ENCODE assay signal across 8 cellular contexts in the genomic region with DNA sequence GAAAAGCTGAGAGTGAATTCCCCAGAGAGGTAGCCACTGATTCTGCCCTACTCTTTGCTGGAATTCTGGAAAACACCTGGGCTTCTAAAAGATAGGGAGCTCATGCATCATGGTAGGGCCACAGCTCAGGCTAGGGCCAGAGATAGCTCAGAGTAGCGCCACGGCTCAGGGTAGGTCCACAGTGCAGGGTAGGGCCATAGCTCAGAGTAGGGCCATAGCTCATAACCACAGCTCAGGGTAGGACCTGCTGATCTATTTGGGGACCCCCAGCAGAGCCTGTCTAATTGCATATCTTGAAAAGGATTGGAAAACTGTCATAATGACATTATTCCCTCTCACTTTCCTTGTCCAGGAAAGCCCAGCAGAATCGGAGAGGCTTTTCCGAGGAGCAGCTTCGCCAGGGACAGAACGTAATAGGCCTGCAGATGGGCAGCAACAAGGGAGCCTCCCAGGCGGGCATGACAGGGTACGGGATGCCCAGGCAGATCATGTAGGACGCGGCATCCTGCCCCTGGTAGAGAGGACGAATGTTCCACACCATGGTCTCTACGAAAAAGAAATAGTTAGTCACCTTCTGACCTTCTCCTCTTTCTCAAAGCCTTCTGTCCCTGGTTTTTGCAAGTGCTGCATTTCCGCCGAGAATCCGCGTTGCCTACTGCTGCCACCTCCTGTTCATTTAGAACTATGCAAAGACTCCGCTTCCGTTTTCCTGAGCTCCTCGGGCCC. TPM values are rescaled to one million over a fixed set of nuclear protein-coding genes. Genes with fewer than 3 reads are reported as not detected.
DNase-seq lines count a peak whose midpoint lies in the region; ATAC-seq, FAIRE-seq and TF ChIP-seq lines count a peak whose summit lies in the region.

No MANE protein-coding gene starts in this region.

- peak overlapping the region in 1 of 2 donors; percentile 10 for H3K4me3 ChIP-seq in kidney (ENCODE audit: low read length in 2 of 2)

- no peak overlapping the region for H3K27ac Mint-ChIP-seq in activated B cell treated with CpG ODN at 0.5 μM for 24 hours

- POLR2A ChIA-PET in activated B cell treated with CpG ODN at 0.5 μM for 24 hours (lab: Charles Lee), result interaction anchor here (1.2 kb wide), 1 partner anchor 34 kb away, joined by 4 read pairs; the partner anchor contains the start of gene ABHD10

- H3K9me3 Mint-ChIP-seq in activated B cell treated with CpG ODN at 0.5 μM for 24 hours, result no peaks in the 10 kb centered on the region

- H3K9me3 ChIP-seq in kidney (ENCODE audit: control insufficient read depth in 1 of 2, low read length in 2 of 2), result no peaks in the 10 kb centered on the region

- ATAC-seq in GM21360 (IDR thresholded peaks at IDR 0.05; ENCODE audit: unreplicated experiment), result peak; percentile 88
- ATAC-seq in activated B cell treated with CpG ODN at 0.5 μM for 24 hours (ENCODE audit: low read depth), result peak; percentile 82

- no peaks in the 10 kb centered on the region for H3K36me3 ChIP-seq in kidney (ENCODE audit: control insufficient read depth in 1 of 2, insufficient read depth in 2 of 2, low read length in 2 of 2)

- peak overlapping the region in 1 of 2 donors; percentile 42 for H3K9ac ChIP-seq in kidney (ENCODE audit: low read length in 2 of 2)

- H3K4me3 Mint-ChIP-seq in activated B cell treated with CpG ODN at 0.5 μM for 24 hours, result peak overlapping the region; percentile 21

- TF ChIP-seq CTCF in activated B cell treated with CpG ODN at 0.5 μM for 24 hours (IDR thresholded peaks at IDR 0.05) (no peak), kidney (IDR thresholded peaks at IDR 0.05; ENCODE audit: borderline replicate concordance, extremely low read depth, insufficient read depth) (peak; percentile 78)

- in situ Hi-C loops in Caki2 (cut with HindIII; ENCODE audit: low pct_unique_long_range_greater_than_20kb, low sequenced_read_pairs), result no loop called here

- peak; percentile 62 for DNase-seq in Caki2 (ENCODE audit: low read depth)
- peak; percentile 68 for DNase-seq in HuH-7 (ENCODE audit: low spot score)
- DNase-seq in activated B cell treated with CpG ODN at 0.5 μM for 24 hours, result peak; percentile 21
- DNase-seq in caudate nucleus (lab: John Stamatoyannopoulos, UW), result peak in 46 of 61 donors; percentile 6 to 72 (median 34)
- peak; percentile 83 for DNase-seq in kidney
- peak; percentile 69 for DNase-seq in stimulated activated CD4-positive, alpha-beta T cell treated with anti-CD3 and anti-CD28 coated beads, Interleukin-1b, Interleukin-23, amount 100 ng/mL, for 48 hours
- DNase-seq in SK-N-DZ (ENCODE audit: low spot score), result no peak

- no peaks in the 10 kb centered on the region for H3K27me3 Mint-ChIP-seq in activated B cell treated with CpG ODN at 0.5 μM for 24 hours

- peaks cover 16% of the 10 kb centered on the region for H3K4me1 Mint-ChIP-seq in activated B cell treated with CpG ODN at 0.5 μM for 24 hours

- intact Hi-C loops in activated B cell treated with CpG ODN at 0.5 μM for 24 hours (cut with micrococcal nuclease), result loop anchor here (1.0 kb wide), 5 partner anchors 24 to 435 kb away; no protein-coding TSS in a partner anchor
- intact Hi-C loops in kidney (cut with DNase I), result no loop called here

- H3K27ac ChIP-seq in caudate nucleus (ENCODE audit: low read depth, low read length) (no peak overlapping the region), kidney (ENCODE audit: low read depth in 2 of 2, low read length in 2 of 2) (peak overlapping the region; percentile 5 to 39)

- CTCF ChIA-PET in activated B cell treated with CpG ODN at 0.5 μM for 24 hours (lab: Charles Lee), result interaction anchor here (0.5 to 5.1 kb wide), 28 partner anchors 9 to 435 kb away, joined by 3 to 81 read pairs (median 5); partner anchors contain the start of gene TMPRSS7

- H3K36me3 Mint-ChIP-seq in activated B cell treated with CpG ODN at 0.5 μM for 24 hours (ENCODE audit: low read depth), result no peaks in the 10 kb centered on the region

- peaks cover 17 to 39% of the 10 kb centered on the region in 2 donors for H3K4me1 ChIP-seq in kidney (ENCODE audit: control insufficient read depth in 1 of 2, insufficient read depth in 1 of 2, low read depth in 1 of 2, low read length in 2 of 2)

- FAIRE-seq in kidney (lab: Jason Lieb, UNC), result peak; percentile 91

RNA-seq across cellular contexts. Expression of gene TAGLN3, which starts 14.5 kb away (rescaled TPM):
- 1.2 and 1.9 TPM in 2 replicates for total RNA-seq in Caki2 (2014; rRNA removed; shearing (Covaris generic); ENCODE audit: low replicate concordance)
- not detected in 2 replicates for total RNA-seq in activated B cell treated with CpG ODN at 0.5 μM for 24 hours
- 0.79 TPM for total RNA-seq in kidney
- polyA plus RNA-seq in kidney (ENCODE audit: insufficient read depth, low read depth, low replicate concordance), result 5.7 TPM
- polyA plus RNA-seq in SK-N-DZ (2014; cell fraction: cytosol; rRNA removed), result 86.9 and 96.1 TPM in 2 replicates
- polyA plus RNA-seq in SK-N-DZ (2014; cell fraction: nucleus; rRNA removed), result 89.6 and 99.2 TPM in 2 replicates

RNA-seq across cellular contexts. Expression of gene TMPRSS7, which starts 21.3 kb away (rescaled TPM):
- total RNA-seq in Caki2 (2014; rRNA removed; shearing (Covaris generic); ENCODE audit: low replicate concordance), result not detected in 2 replicates
- total RNA-seq in activated B cell treated with CpG ODN at 0.5 μM for 24 hours, result not detected in 2 replicates
- not detected for total RNA-seq in kidney
- polyA plus RNA-seq in kidney (ENCODE audit: insufficient read depth, low read depth, low replicate concordance), result not detected
- not detected in 2 replicates for polyA plus RNA-seq in SK-N-DZ (2014; cell fraction: cytosol; rRNA removed)
- not detected in 2 replicates for polyA plus RNA-seq in SK-N-DZ (2014; cell fraction: nucleus; rRNA removed)

RNA-seq across cellular contexts. Expression of gene ABHD10, which starts 34.4 kb away (rescaled TPM):
- total RNA-seq in Caki2 (2014; rRNA removed; shearing (Covaris generic); ENCODE audit: low replicate concordance), result 21.3 and 59.1 TPM in 2 replicates
- total RNA-seq in activated B cell treated with CpG ODN at 0.5 μM for 24 hours (25.2 and 28.4 TPM in 2 replicates), kidney (30.9 TPM)
- polyA plus RNA-seq in kidney (ENCODE audit: insufficient read depth, low read depth, low replicate concordance), result 53.2 TPM
- 38.3 and 42.9 TPM in 2 replicates for polyA plus RNA-seq in SK-N-DZ (2014; cell fraction: cytosol; rRNA removed)
- polyA plus RNA-seq in SK-N-DZ (2014; cell fraction: nucleus; rRNA removed), result 44.0 and 56.2 TPM in 2 replicates
